In genomic region chr9:133359420-133360175, GRCh38 we compare ENCODE assay signal across 7 cellular contexts. TPM values are rescaled to one million over a fixed set of nuclear protein-coding genes. Genes with fewer than 3 reads are reported as not detected.
DNase-seq lines count a peak whose midpoint lies in the region; TF ChIP-seq lines count a peak whose summit lies in the region.
"Had no signal": no experiment of that assay in that cellular context is flagged by ENCODE, and none has a peak within 500 bp of the region (broad histone marks: within the 10 kb centered on the region; RNA-seq: fewer than 3 reads in every experiment).

No MANE protein-coding gene starts in this region.

- TF ChIP-seq EP300 in esophagus muscularis mucosa (IDR thresholded peaks at IDR 0.05), result no peak

- H3K27me3 ChIP-seq in OCI-LY3 (ENCODE audit: low read depth, low read length), result no peaks in the 10 kb centered on the region
- H3K27me3 ChIP-seq in left ventricle myocardium inferior (ENCODE audit: low read depth), result no peaks in the 10 kb centered on the region
- no peaks in the 10 kb centered on the region for H3K27me3 ChIP-seq in tibial artery
- no peaks in the 10 kb centered on the region for H3K27me3 ChIP-seq in esophagus muscularis mucosa
- H3K27me3 ChIP-seq: ovary had no signal

- intact Hi-C loops in left ventricle myocardium inferior (cut with micrococcal nuclease), result no loop called here
- intact Hi-C loops in tibial artery (cut with DNase I; ENCODE audit: low total_unique reads), result no loop called here
- intact Hi-C loops in esophagus muscularis mucosa (cut with DNase I), result no loop called here

- DNase-seq in D341Med (ENCODE audit: low spot score), result peak; percentile 67
- DNase-seq in left ventricle myocardium inferior, result no peak
- DNase-seq in tibial artery, result no peak
- no peak for DNase-seq in DMS153 (lab: John Stamatoyannopoulos, UW)
- no peak for DNase-seq in esophagus muscularis mucosa (ENCODE audit: extremely low spot score)

- H3K4me1 ChIP-seq in OCI-LY3 (ENCODE audit: low read length), result peaks cover 15% of the 10 kb centered on the region
- peaks cover 46% of the 10 kb centered on the region for H3K4me1 ChIP-seq in left ventricle myocardium inferior
- H3K4me1 ChIP-seq in tibial artery, result peaks cover 0 to 36% (median 25%) of the 10 kb centered on the region in 4 donors
- peaks cover 25 to 35% (median 31%) of the 10 kb centered on the region in 4 donors for H3K4me1 ChIP-seq in esophagus muscularis mucosa

- no peak overlapping the region for H3K27ac ChIP-seq in OCI-LY3 (ENCODE audit: low read length)
- H3K27ac ChIP-seq in left ventricle myocardium inferior (replicated peaks), result no peak overlapping the region
- no peak overlapping the region for H3K27ac ChIP-seq in tibial artery
- H3K27ac ChIP-seq in esophagus muscularis mucosa (replicated peaks in 1 of 4), result peak overlapping the region in 2 of 4 donors; percentile 6 to 7
- H3K27ac ChIP-seq: ovary had no signal

- H3K4me3 ChIP-seq in OCI-LY3 (ENCODE audit: low read length) (no peak overlapping the region), left ventricle myocardium inferior (no peak overlapping the region), tibial artery (no peak overlapping the region), esophagus muscularis mucosa (no peak overlapping the region)
- H3K4me3 ChIP-seq: ovary had no signal

- H2AFZ ChIP-seq in OCI-LY3 (ENCODE audit: low read depth, low read length), result no peak overlapping the region

- no peaks in the 10 kb centered on the region for H3K9me3 ChIP-seq in OCI-LY3 (ENCODE audit: insufficient read depth, low read length)
- no peaks in the 10 kb centered on the region for H3K9me3 ChIP-seq in left ventricle myocardium inferior (replicated peaks)
- no peaks in the 10 kb centered on the region for H3K9me3 ChIP-seq in tibial artery
- no peaks in the 10 kb centered on the region for H3K9me3 ChIP-seq in esophagus muscularis mucosa
- H3K9me3 ChIP-seq: ovary had no signal

- peaks cover 40% of the 10 kb centered on the region for H3K36me3 ChIP-seq in OCI-LY3 (replicated peaks; ENCODE audit: low read depth, low read length)
- peaks cover 46% of the 10 kb centered on the region for H3K36me3 ChIP-seq in left ventricle myocardium inferior
- peaks cover 27 to 64% (median 34%) of the 10 kb centered on the region in 3 donors for H3K36me3 ChIP-seq in tibial artery
- H3K36me3 ChIP-seq in esophagus muscularis mucosa, result peaks cover 40 to 60% (median 53%) of the 10 kb centered on the region in 4 donors
- H3K36me3 ChIP-seq: ovary had no signal

- no peak overlapping the region for H3K9ac ChIP-seq in OCI-LY3 (ENCODE audit: low read length)

- WGBS in esophagus muscularis mucosa, result 62% methylated on average over 12 of the region's 20 CpGs

- no peak overlapping the region for H3K4me2 ChIP-seq in OCI-LY3 (ENCODE audit: low read length)

- TF ChIP-seq POLR2A in esophagus muscularis mucosa (IDR thresholded peaks at IDR 0.05; ENCODE audit: low read depth), result no peak

- H4K20me1 ChIP-seq in OCI-LY3 (ENCODE audit: insufficient read depth, low read length), result no peaks in the 10 kb centered on the region

- TF ChIP-seq CTCF in OCI-LY3 (IDR thresholded peaks at IDR 0.05; ENCODE audit: low read depth, low read length), result 0 out of 2 replicates have a peak, but pooled peaks have one; percentile 8
- peak; percentile 36 for TF ChIP-seq CTCF in left ventricle myocardium inferior (IDR thresholded peaks at IDR 0.05; ENCODE audit: borderline replicate concordance)
- no peak for TF ChIP-seq CTCF in tibial artery (IDR thresholded peaks at IDR 0.05)
- no peak for TF ChIP-seq CTCF in esophagus muscularis mucosa (IDR thresholded peaks at IDR 0.05)

- H3K79me2 ChIP-seq in OCI-LY3 (ENCODE audit: low read length), result peaks cover 29% of the 10 kb centered on the region

RNA-seq across cellular contexts. Expression of gene SURF2, which starts 3.2 kb away (rescaled TPM):
- 17.4 TPM for total RNA-seq in left ventricle myocardium inferior
- 10 to 100 TPM; 16.1 to 36.4 (median 28.7) TPM for total RNA-seq in esophagus muscularis mucosa

RNA-seq across cellular contexts. Expression of gene SURF1, which starts 3.3 kb away (rescaled TPM):
- total RNA-seq in left ventricle myocardium inferior (60.7 TPM), esophagus muscularis mucosa (10 to 100 TPM; 50.4 to 86.4 (median 69.2) TPM)

RNA-seq across cellular contexts. Expression of gene RPL7A, which starts 11.6 kb away (rescaled TPM):
- total RNA-seq in left ventricle myocardium inferior (859 TPM), esophagus muscularis mucosa (1,000 to 10,000 TPM; 1,466 to 2,142 (median 1,771) TPM)

RNA-seq across cellular contexts. Expression of gene MED22, which starts 11.7 kb away (rescaled TPM):
- total RNA-seq in left ventricle myocardium inferior (18.4 TPM), esophagus muscularis mucosa (10 to 100 TPM; 20.0 to 44.6 (median 35.5) TPM)

RNA-seq across cellular contexts. Expression of gene SURF4, which starts 16.3 kb away (rescaled TPM):
- total RNA-seq in left ventricle myocardium inferior, result 61.9 TPM
- 100 to 1,000 TPM in 3 of 4 donors, 10 to 100 TPM in 1; 83.9 to 139 (median 127) TPM for total RNA-seq in esophagus muscularis mucosa

Comparison
In these comparisons a context has a peak if more than half of its experiments do, and no peak if none do; other contexts are left out.
1. CTCF ChIP-seq: peak in OCI-LY3 (single experiment) and left ventricle myocardium inferior (single experiment); none in tibial artery (0 of 2) and esophagus muscularis mucosa (0 of 3).